8 cellular contexts compared by ENCODE assay signal in the genomic region with DNA sequence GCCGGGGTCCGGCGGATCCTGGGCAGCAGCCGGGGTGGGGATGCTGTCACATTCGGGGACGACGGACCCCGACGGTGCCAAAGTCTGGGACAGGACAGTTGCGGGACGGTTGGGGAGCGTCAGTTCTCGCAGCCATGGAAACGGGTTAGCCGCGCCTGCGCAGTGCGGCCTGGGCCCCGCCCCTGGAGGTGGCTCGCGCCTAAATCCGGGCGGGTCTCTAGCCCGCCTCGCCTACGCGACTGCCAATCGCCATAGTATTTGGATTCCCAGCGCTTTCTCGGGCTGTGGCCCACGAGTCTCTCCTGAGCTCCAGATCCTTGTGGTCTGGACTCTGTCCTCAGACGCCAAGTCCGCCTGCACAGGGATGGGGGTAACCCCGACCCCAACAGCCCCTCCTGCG. TPM values are rescaled to one million over a fixed set of nuclear protein-coding genes. Genes with fewer than 3 reads are reported as not detected.
DNase-seq lines count a peak whose midpoint lies in the region; ATAC-seq and TF ChIP-seq lines count a peak whose summit lies in the region.

TSS of gene ZMYND10 (minus strand) at position 147 of the 400 bp plus-strand sequence. CDS start 153 bp downstream, outside the sequence.

- H3K27me3 ChIP-seq in iPS-18a (ENCODE audit: control insufficient read depth, insufficient read depth, low read length) = peaks cover 47% of the 10 kb centered on the region

- H3K27me3 Mint-ChIP-seq in T-helper 2 cell treated with Interferon-gamma antibody and Interleukin-4, amounts not matched to agents 5 μg/mL and 100 μg/mL, for 36 hours (ENCODE audit: low read depth) = no peaks in the 10 kb centered on the region

- H3K4me3 ChIP-seq in astrocyte of the spinal cord (ENCODE audit: low read depth, low read length) (peak within 1 kb of the TSS; percentile 48), iPS-18a (ENCODE audit: low read length) (peak within 1 kb of the TSS; percentile 53)

- no peak for ATAC-seq in GM18498 (IDR thresholded peaks at IDR 0.05; ENCODE audit: unreplicated experiment)

- no peak for TF ChIP-seq CTCF in astrocyte of the spinal cord (IDR thresholded peaks at IDR 0.05; ENCODE audit: low read depth, low read length)

- H3K4me3 Mint-ChIP-seq in T-helper 2 cell treated with Interferon-gamma antibody and Interleukin-4, amounts not matched to agents 5 μg/mL and 100 μg/mL, for 36 hours = peak within 1 kb of the TSS; percentile 90

- H3K36me3 ChIP-seq in iPS-18a (ENCODE audit: control insufficient read depth, low read depth, low read length) = no peaks in the 10 kb centered on the region

- H3K27ac Mint-ChIP-seq in T-helper 2 cell treated with Interferon-gamma antibody and Interleukin-4, amounts not matched to agents 5 μg/mL and 100 μg/mL, for 36 hours = peak within 1 kb of the TSS; percentile 87

- no peaks in the 10 kb centered on the region for H3K9me3 Mint-ChIP-seq in T-helper 2 cell treated with Interferon-gamma antibody and Interleukin-4, amounts not matched to agents 5 μg/mL and 100 μg/mL, for 36 hours

- H3K27ac ChIP-seq in iPS-18a (ENCODE audit: low read length) = no peak within 1 kb of the TSS

- no peaks in the 10 kb centered on the region for H3K9me3 ChIP-seq in iPS-18a (ENCODE audit: control insufficient read depth, low read depth, low read length)

- in situ Hi-C loops in astrocyte of the spinal cord (cut with HindIII; ENCODE audit: low sequenced_read_pairs) = no loop called here

- peaks cover 4% of the 10 kb centered on the region for H3K4me1 ChIP-seq in iPS-18a (ENCODE audit: control insufficient read depth, low read depth, low read length)

- DNase-seq in NCI-H2196 (lab: John Stamatoyannopoulos, UW; ENCODE audit: unreplicated experiment) = peak; percentile 40
- DNase-seq in NCI-H2196 treated with DMSO at 0.1 percent for 48 hours (lab: John Stamatoyannopoulos, UW; ENCODE audit: unreplicated experiment) = no peak
- peak; percentile 83 for DNase-seq in T-helper 2 cell treated with Interferon-gamma antibody and Interleukin-4, amounts not matched to agents 5 μg/mL and 100 μg/mL, for 36 hours (ENCODE audit: low spot score)
- peak; percentile 21 for DNase-seq in astrocyte of the spinal cord (ENCODE audit: low read depth, low spot score)
- peak; percentile 67 for DNase-seq in stimulated activated CD4-positive, alpha-beta T cell treated with anti-CD3 and anti-CD28 coated beads, Interleukin-12 subunit alpha, Interleukin-12 subunit beta, amount 100 ng/mL, for 4 hours
- no peak for DNase-seq in A172 (ENCODE audit: low spot score)

- H3K4me1 Mint-ChIP-seq in T-helper 2 cell treated with Interferon-gamma antibody and Interleukin-4, amounts not matched to agents 5 μg/mL and 100 μg/mL, for 36 hours (ENCODE audit: low read depth) = peaks cover 56% of the 10 kb centered on the region

- H3K9ac ChIP-seq in iPS-18a (ENCODE audit: low read length) = no peak within 1 kb of the TSS

- H3K36me3 Mint-ChIP-seq in T-helper 2 cell treated with Interferon-gamma antibody and Interleukin-4, amounts not matched to agents 5 μg/mL and 100 μg/mL, for 36 hours (ENCODE audit: low read depth) = peaks cover 25% of the 10 kb centered on the region

RNA-seq across cellular contexts. Expression of gene ZMYND10, which starts in this region (rescaled TPM):
- 0.09 and 0.62 TPM in 2 replicates for total RNA-seq in A172 (2014; rRNA removed; shearing (Covaris generic))

Comparison
In these comparisons a context has a peak if more than half of its experiments do, and no peak if none do; other contexts are left out.
1. DNase-seq: peak in NCI-H2196 (single experiment), T-helper 2 cell treated with Interferon-gamma antibody and Interleukin-4, amounts not matched to agents 5 μg/mL and 100 μg/mL, for 36 hours (single experiment), astrocyte of the spinal cord (single experiment) and stimulated activated CD4-positive, alpha-beta T cell treated with anti-CD3 and anti-CD28 coated beads, Interleukin-12 subunit alpha, Interleukin-12 subunit beta, amount 100 ng/mL, for 4 hours (single experiment); none in NCI-H2196 treated with DMSO at 0.1 percent for 48 hours (single experiment) and A172 (single experiment).